Comparison of ENCODE assay signal across 8 cellular contexts in genomic region chr7:50791921-50792341, GRCh38. TPM values are rescaled to one million over a fixed set of nuclear protein-coding genes. Genes with fewer than 3 reads are reported as not detected.
DNase-seq lines count a peak whose midpoint lies in the region; ATAC-seq and TF ChIP-seq lines count a peak whose summit lies in the region.

No MANE protein-coding gene starts in this region.

- H3K9me3 ChIP-seq in mucosa of rectum (ENCODE audit: control insufficient read depth in 2 of 2, low read length in 2 of 2) = peaks cover 0 to 3% of the 10 kb centered on the region in 2 donors

- no peaks in the 10 kb centered on the region for H3K27me3 Mint-ChIP-seq in chondrocyte (ENCODE audit: low read depth)

- peak overlapping the region; percentile 27 for H2AFZ ChIP-seq in KMS-11 (ENCODE audit: low read depth)

- TF ChIP-seq CTCF in AG10803 (conservative IDR thresholded peaks at IDR 0.05; ENCODE audit: low read length) = no peak
- TF ChIP-seq CTCF in KMS-11 (conservative IDR thresholded peaks at IDR 0.05; ENCODE audit: low read depth, low read length) = no peak
- no peak for TF ChIP-seq CTCF in chondrocyte (IDR thresholded peaks at IDR 0.05)

- H3K27ac Mint-ChIP-seq in chondrocyte (ENCODE audit: unreplicated experiment) = peak overlapping the region; percentile 91

- H3K36me3 Mint-ChIP-seq in chondrocyte (ENCODE audit: low read depth) = peaks cover 3% of the 10 kb centered on the region

- H3K9ac ChIP-seq in KMS-11 = peak overlapping the region; percentile 41; the same call in 1 of the 2 replicates
- peak overlapping the region in 1 of 2 donors; percentile 59 for H3K9ac ChIP-seq in mucosa of rectum (ENCODE audit: low read depth in 1 of 2, low read length in 2 of 2)

- ATAC-seq in GM19397 (IDR thresholded peaks at IDR 0.05; ENCODE audit: unreplicated experiment) = no peak
- no peak for ATAC-seq in HG02642 (IDR thresholded peaks at IDR 0.05; ENCODE audit: poor library complexity, unreplicated experiment)

- peak overlapping the region; percentile 89 for H3K4me3 Mint-ChIP-seq in chondrocyte (ENCODE audit: unreplicated experiment)

- peaks cover 45% of the 10 kb centered on the region for H3K4me1 Mint-ChIP-seq in chondrocyte (ENCODE audit: low read depth)

- H3K27me3 ChIP-seq in KMS-11 (ENCODE audit: insufficient read depth, low read depth) (0 out of 2 replicates have a peak, but pooled peaks cover 2% of the 10 kb centered on the region), mucosa of rectum (ENCODE audit: control insufficient read depth in 2 of 2, insufficient read depth in 2 of 2, low read length in 2 of 2) (peaks cover 10% of the 10 kb centered on the region in 2 donors)

- no peaks in the 10 kb centered on the region for H3K36me3 ChIP-seq in KMS-11 (ENCODE audit: insufficient read depth)
- H3K36me3 ChIP-seq in mucosa of rectum (ENCODE audit: control insufficient read depth in 2 of 2, insufficient read depth in 2 of 2, low read length in 2 of 2) = no peaks in the 10 kb centered on the region

- DNase-seq in AG10803 (ENCODE audit: low read depth) (peak; percentile 59), chondrocyte (ENCODE audit: low spot score) (no peak), cortex of kidney (lab: John Stamatoyannopoulos, UW) (no peak), retina (no peak)

- H3K4me1 ChIP-seq in KMS-11 (ENCODE audit: low read depth, poor library complexity, severe bottlenecking) (peaks cover 8% of the 10 kb centered on the region), mucosa of rectum (ENCODE audit: control insufficient read depth in 2 of 2, insufficient read depth in 2 of 2, low read length in 2 of 2) (peaks cover 4 to 10% of the 10 kb centered on the region in 2 donors)

- peaks cover 5% of the 10 kb centered on the region for H3K9me3 Mint-ChIP-seq in chondrocyte (ENCODE audit: low read depth)

- 0 out of 2 replicates have a peak, but pooled peaks cover 4% of the 10 kb centered on the region for H4K20me1 ChIP-seq in KMS-11 (ENCODE audit: insufficient read depth)

- H3K4me2 ChIP-seq in KMS-11 = peak overlapping the region; percentile 47

- peaks cover 27% of the 10 kb centered on the region; the same call in 1 of the 2 replicates for H3K79me2 ChIP-seq in KMS-11 (ENCODE audit: insufficient read depth, low read depth)

- H3K27ac ChIP-seq in KMS-11 = no peak overlapping the region
- H3K27ac ChIP-seq in mucosa of rectum (ENCODE audit: low read depth in 2 of 2, low read length in 2 of 2) = peak overlapping the region in 1 of 2 donors; percentile 4

- H3K4me3 ChIP-seq in AG10803 (ENCODE audit: low read length) (peak overlapping the region; percentile 70), KMS-11 (IDR thresholded peaks at IDR 0.05; ENCODE audit: insufficient read depth, low read depth, low read length) (no peak overlapping the region), mucosa of rectum (ENCODE audit: low read length in 2 of 2) (peak overlapping the region; percentile 54 to 77)

RNA-seq across cellular contexts. Expression of gene GRB10, which starts 9.2 kb away (rescaled TPM):
- total RNA-seq in chondrocyte = 31.4 to 73.7 TPM (median 69.9 TPM) in 3 replicates
